8 cellular contexts compared by ENCODE assay signal in the genomic region with DNA sequence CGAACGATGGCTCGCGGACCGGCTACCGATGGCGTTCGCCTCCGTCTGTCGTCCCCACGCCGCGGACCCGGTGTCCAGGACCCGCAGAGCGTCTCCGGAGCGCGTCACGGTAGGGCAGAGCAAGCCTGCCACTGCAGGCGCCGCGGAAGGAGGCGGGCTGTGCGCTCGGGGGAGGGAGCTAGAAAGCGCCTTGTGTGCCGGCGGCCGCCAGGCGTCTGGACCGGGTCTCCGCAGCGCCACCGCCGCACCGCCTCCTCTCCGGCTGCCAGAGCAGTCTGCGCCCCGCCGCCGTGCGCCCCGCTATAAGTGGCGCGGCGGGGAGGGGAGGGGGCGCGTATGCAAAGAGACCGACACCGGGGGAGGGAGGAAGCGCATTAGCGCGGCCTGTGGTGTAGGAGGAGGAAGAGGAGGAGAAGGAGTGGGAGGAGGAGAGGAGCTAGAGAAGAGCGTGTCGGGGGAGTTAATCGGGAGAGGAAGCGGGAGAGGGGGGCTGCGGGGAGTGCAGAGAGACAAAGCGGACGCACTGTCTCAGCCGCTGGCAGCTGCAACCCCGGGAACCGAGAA. TPM values are rescaled to one million over a fixed set of nuclear protein-coding genes. Genes with fewer than 3 reads are reported as not detected.
DNase-seq lines count a peak whose midpoint lies in the region; ATAC-seq, FAIRE-seq and TF ChIP-seq lines count a peak whose summit lies in the region.

A gene with protein sequence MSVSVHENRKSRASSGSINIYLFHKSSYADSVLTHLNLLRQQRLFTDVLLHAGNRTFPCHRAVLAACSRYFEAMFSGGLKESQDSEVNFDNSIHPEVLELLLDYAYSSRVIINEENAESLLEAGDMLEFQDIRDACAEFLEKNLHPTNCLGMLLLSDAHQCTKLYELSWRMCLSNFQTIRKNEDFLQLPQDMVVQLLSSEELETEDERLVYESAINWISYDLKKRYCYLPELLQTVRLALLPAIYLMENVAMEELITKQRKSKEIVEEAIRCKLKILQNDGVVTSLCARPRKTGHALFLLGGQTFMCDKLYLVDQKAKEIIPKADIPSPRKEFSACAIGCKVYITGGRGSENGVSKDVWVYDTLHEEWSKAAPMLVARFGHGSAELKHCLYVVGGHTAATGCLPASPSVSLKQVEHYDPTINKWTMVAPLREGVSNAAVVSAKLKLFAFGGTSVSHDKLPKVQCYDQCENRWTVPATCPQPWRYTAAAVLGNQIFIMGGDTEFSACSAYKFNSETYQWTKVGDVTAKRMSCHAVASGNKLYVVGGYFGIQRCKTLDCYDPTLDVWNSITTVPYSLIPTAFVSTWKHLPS (minus strand): TSS at position 279 of the 564 bp plus-strand sequence. CDS start 4,243 bp downstream, outside the sequence.

- TF ChIP-seq CTCF in AG04449 (IDR thresholded peaks at IDR 0.05; ENCODE audit: insufficient read depth, low read length, missing control alignments), result peak; percentile 79
- peak; percentile 56 for TF ChIP-seq CTCF in kidney (IDR thresholded peaks at IDR 0.05; ENCODE audit: borderline replicate concordance, extremely low read depth, insufficient read depth)

- peak within 1 kb of the TSS; percentile 30 to 71 for H3K9ac ChIP-seq in kidney (ENCODE audit: low read length in 2 of 2)

- H3K27ac ChIP-seq in kidney (ENCODE audit: low read depth in 2 of 2, low read length in 2 of 2), result peak within 1 kb of the TSS; percentile 81 to 84

- POLR2A ChIA-PET in AG04449 (lab: Yijun Ruan, JAX), result interaction anchor here (0.6 to 3.7 kb wide), 26 partner anchors 9 to 850 kb away, joined by 3 to 30 read pairs (median 4); no protein-coding TSS in a partner anchor

- FAIRE-seq in kidney (lab: Jason Lieb, UNC), result no peak

- H3K4me3 ChIP-seq in AG04449 (ENCODE audit: low read depth, low read length) (peak within 1 kb of the TSS; percentile 96), kidney (ENCODE audit: low read length in 2 of 2) (peak within 1 kb of the TSS; percentile 74 to 80)

- CTCF ChIA-PET in AG04449 (lab: Yijun Ruan, JAX), result interaction anchor here (1.0 to 10.2 kb wide), 33 partner anchors 9 to 844 kb away, joined by 3 to 143 read pairs (median 4); no protein-coding TSS in a partner anchor

- DNase-seq in AG04449 (ENCODE audit: low read depth, low spot score), result no peak
- peak; percentile 86 for DNase-seq in NCI-H2227 (lab: John Stamatoyannopoulos, UW; ENCODE audit: unreplicated experiment)
- peak; percentile 38 for DNase-seq in cerebellum (ENCODE audit: low spot score)
- DNase-seq in kidney, result peak; percentile 96
- DNase-seq in stimulated activated CD4-positive, alpha-beta T cell treated with anti-CD3 and anti-CD28 coated beads, Interleukin-12 subunit alpha, Interleukin-12 subunit beta, amount 100 ng/mL, for 48 hours (ENCODE audit: low read depth in 2 of 3, low spot score in 1 of 3), result peak in 2 of 3 donors; percentile 43 to 71

- peaks cover 0 to 6% of the 10 kb centered on the region in 2 donors for H3K4me1 ChIP-seq in kidney (ENCODE audit: control insufficient read depth in 1 of 2, insufficient read depth in 1 of 2, low read depth in 1 of 2, low read length in 2 of 2)

- H3K36me3 ChIP-seq in kidney (ENCODE audit: control insufficient read depth in 1 of 2, insufficient read depth in 2 of 2, low read length in 2 of 2), result peaks cover 0 to 4% of the 10 kb centered on the region in 2 donors

- intact Hi-C loops in kidney (cut with DNase I), result loop anchor here (10.0 kb wide), 1 partner anchor 606 kb away; no protein-coding TSS in a partner anchor

- peak; percentile 47 for ATAC-seq in GM18858 (IDR thresholded peaks at IDR 0.05; ENCODE audit: unreplicated experiment)
- ATAC-seq in HG03095 (IDR thresholded peaks at IDR 0.05; ENCODE audit: unreplicated experiment), result peak; percentile 62
- peak; percentile 84 to 85 for ATAC-seq in activated CD4-positive, CD25-positive, alpha-beta regulatory T cell treated with anti-CD3 and anti-CD28 coated beads, Interleukin-2, amount 50 U/mL, for 24 hours

- H3K9me3 ChIP-seq in kidney (ENCODE audit: control insufficient read depth in 1 of 2, low read length in 2 of 2), result no peaks in the 10 kb centered on the region

RNA-seq across cellular contexts. Expression of the gene that starts here (rescaled TPM):
- 410 TPM for total RNA-seq in cerebellum
- 7.5 TPM for total RNA-seq in kidney
- 5.3 TPM for polyA plus RNA-seq in kidney (ENCODE audit: insufficient read depth, low read depth, low replicate concordance)

Comparison
In these comparisons a context has a peak if more than half of its experiments do, and no peak if none do; other contexts are left out.
1. RNA of the gene that starts here (total RNA-seq): 410 TPM in cerebellum (single experiment); 7.5 TPM in kidney (single experiment); every median in the first group is over 10 times any median in the second.
2. Peak in every context shown above with its lines, with median percentiles within 50 percentile points of each other: ATAC-seq.